6 cellular contexts compared by ENCODE assay signal in genomic region chr1:20049056-20049798, GRCh38. TPM values are rescaled to one million over a fixed set of nuclear protein-coding genes. Genes with fewer than 3 reads are reported as not detected.
"Had no signal": no experiment of that assay in that cellular context is flagged by ENCODE, and none has a peak within 500 bp of the region (broad histone marks: within the 10 kb centered on the region; RNA-seq: fewer than 3 reads in every experiment).

No MANE protein-coding gene starts in this region.

RNA-seq across cellular contexts. Expression of gene PLA2G5, which starts 20.8 kb away (rescaled TPM):
- total RNA-seq: endodermal cell; gastrocnemius medialis; kidney epithelial cell; mononuclear cell; naive thymus-derived CD4-positive, alpha-beta T cell had no signal
- polyA plus RNA-seq: immature natural killer cell; naive thymus-derived CD4-positive, alpha-beta T cell had no signal
